ENCODE assay signal across 17 cellular contexts in the genomic region with DNA sequence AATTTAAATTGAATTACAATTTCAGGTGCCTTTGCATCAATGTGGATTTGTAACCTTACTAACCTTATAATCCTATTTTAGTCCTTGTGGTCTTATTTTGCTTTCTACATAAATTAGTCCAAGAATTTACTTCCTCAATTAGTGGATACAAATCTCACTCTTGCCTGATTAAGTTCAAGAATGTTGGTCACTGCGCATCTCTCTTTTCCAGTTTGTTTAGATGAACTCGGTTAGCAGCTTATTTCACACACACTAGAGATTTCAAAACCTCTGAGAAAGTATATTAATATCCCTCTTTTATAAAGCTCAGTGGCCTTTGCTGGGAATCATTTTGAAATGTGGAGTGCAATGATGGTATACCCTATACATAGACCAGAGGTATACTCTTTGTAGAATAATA.
DNase-seq lines count a peak whose midpoint lies in the region; ATAC-seq and TF ChIP-seq lines count a peak whose summit lies in the region.
"Had no signal": no experiment of that assay in that cellular context is flagged by ENCODE, and none has a peak within 500 bp of the region (broad histone marks: within the 10 kb centered on the region; RNA-seq: fewer than 3 reads in every experiment).

No MANE protein-coding gene starts in this region.

- H3K36me3 ChIP-seq in left ventricle myocardium inferior (peaks cover 8% of the 10 kb centered on the region), osteoblast (ENCODE audit: insufficient read depth, low read length) (no peaks in the 10 kb centered on the region), MG63 (no peaks in the 10 kb centered on the region)

- no peak for ATAC-seq in left cardiac atrium
- ATAC-seq: Right ventricle myocardium inferior had no signal

- H3K27ac ChIP-seq in left ventricle myocardium inferior (replicated peaks) (peak overlapping the region; percentile 10), epithelial cell of prostate (peak overlapping the region; percentile 41), osteoblast (ENCODE audit: low read depth, low read length) (peak overlapping the region; percentile 88)
- H3K27ac ChIP-seq: 22Rv1, PC-9 had no signal

- H3K79me2 ChIP-seq in osteoblast (ENCODE audit: insufficient read depth, low read length): no peaks in the 10 kb centered on the region

- H3K27me3 ChIP-seq in left ventricle myocardium inferior (ENCODE audit: low read depth) (no peaks in the 10 kb centered on the region), osteoblast (ENCODE audit: insufficient read depth, low read length) (no peaks in the 10 kb centered on the region), MG63 (no peaks in the 10 kb centered on the region)

- H3K4me3 ChIP-seq in left ventricle myocardium inferior (no peak overlapping the region), osteoblast (ENCODE audit: insufficient read depth, low read length) (no peak overlapping the region), MG63 (no peak overlapping the region)
- H3K4me3 ChIP-seq: PC-9 had no signal

- H3K4me2 ChIP-seq in osteoblast (ENCODE audit: insufficient read depth, low read length): peak overlapping the region; percentile 12
- H3K4me2 ChIP-seq: PC-9 had no signal

- no peak for TF ChIP-seq CTCF in left ventricle myocardium inferior (IDR thresholded peaks at IDR 0.05; ENCODE audit: borderline replicate concordance)
- TF ChIP-seq CTCF in osteoblast (IDR thresholded peaks at IDR 0.05; ENCODE audit: extremely low read depth, low read depth, low read length): no peak

- no peaks in the 10 kb centered on the region for H3K4me1 ChIP-seq in left ventricle myocardium inferior
- peaks cover 47% of the 10 kb centered on the region for H3K4me1 ChIP-seq in osteoblast (ENCODE audit: insufficient read depth, low read length)

- H4K20me1 ChIP-seq in osteoblast (ENCODE audit: insufficient read depth, low read length): no peaks in the 10 kb centered on the region

- intact Hi-C loops in left ventricle myocardium inferior (cut with micrococcal nuclease) (no loop called here), left cardiac atrium (cut with DNase I) (no loop called here), head of caudate nucleus (cut with DNase I) (no loop called here)

- no peak overlapping the region for H2AFZ ChIP-seq in osteoblast (ENCODE audit: low read length)
- H2AFZ ChIP-seq: PC-9 had no signal

- no peak for DNase-seq in left ventricle myocardium inferior
- DNase-seq in left cardiac atrium: no peak
- no peak for DNase-seq in epithelial cell of prostate (ENCODE audit: low read depth, low spot score)
- DNase-seq in osteoblast (ENCODE audit: insufficient read length, low spot score, missing footprints): no peak
- no peak for DNase-seq in KG1 (lab: John Stamatoyannopoulos, UW)
- no peak for DNase-seq in iPS-NIHi7 (ENCODE audit: extremely low spot score)
- DNase-seq in MG63: no peak
- DNase-seq in head of caudate nucleus: no peak
- DNase-seq: C1 segment of cervical spinal cord, DMS79 treated with DMSO at 0.1 percent for 48 hours, H9, KBM-7, NCI-H1092 treated with DMSO at 0.1 percent for 48 hours, NCI-H524, PC-9 had no signal

- H3K9me3 ChIP-seq in left ventricle myocardium inferior (replicated peaks) (peaks cover 3% of the 10 kb centered on the region), osteoblast (ENCODE audit: low read depth, low read length) (peaks cover 4% of the 10 kb centered on the region), MG63 (peaks cover 3% of the 10 kb centered on the region; the same call in 1 of the 2 replicates)

Comparison
In these comparisons a context has a peak if more than half of its experiments do, and no peak if none do; other contexts are left out.
1. H3K27ac ChIP-seq: peak in every context shown above with its lines; median percentile 88 in osteoblast; 41 in epithelial cell of prostate; 10 in left ventricle myocardium inferior.